17 cellular contexts compared by ENCODE assay signal in the genomic region with DNA sequence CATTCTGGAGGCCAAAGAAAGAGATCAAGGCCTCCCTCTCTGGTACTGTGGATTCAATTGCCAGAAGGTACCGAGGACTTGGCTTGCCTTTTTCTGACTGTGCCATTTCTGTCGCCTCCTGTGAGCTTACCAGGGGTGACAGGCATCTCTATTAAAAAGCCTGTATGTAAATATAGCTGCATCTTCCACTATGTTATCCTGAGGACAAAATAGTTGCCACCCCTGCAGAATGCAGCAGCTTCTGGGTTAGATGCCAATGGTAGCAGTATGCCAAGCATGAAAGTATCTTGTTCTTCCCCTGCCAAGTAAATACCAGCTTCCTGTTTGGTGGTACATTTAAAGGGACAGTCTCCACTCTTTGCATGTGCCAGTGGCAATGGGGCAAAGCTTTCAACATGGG. TPM values are rescaled to one million over a fixed set of nuclear protein-coding genes. Genes with fewer than 3 reads are reported as not detected.
A peak's percentile ranks its signal among the peaks of the same experiment; 100 is the strongest.
DNase-seq lines count a peak whose midpoint lies in the region; ATAC-seq and TF ChIP-seq lines count a peak whose summit lies in the region.
"Had no signal": no experiment of that assay in that cellular context is flagged by ENCODE, and none has a peak within 500 bp of the region (broad histone marks: within the 10 kb centered on the region; RNA-seq: fewer than 3 reads in every experiment).

No MANE protein-coding gene starts in this region.

- H3K27ac ChIP-seq in right atrium auricular region (peak overlapping the region in 1 of 2 donors; percentile 14), heart right ventricle (peak overlapping the region in 1 of 10 donors; percentile 12), body of pancreas (no peak overlapping the region)
- H3K27ac ChIP-seq: 22Rv1; BLaER1 treated with 17β-estradiol and CSF1 and Interleukin-3, amounts not matched to agents 10 nM and 100 nM; HL-60 had no signal

- no peaks in the 10 kb centered on the region for H3K27me3 ChIP-seq in right atrium auricular region
- no peaks in the 10 kb centered on the region for H3K27me3 ChIP-seq in heart right ventricle
- no peaks in the 10 kb centered on the region for H3K27me3 ChIP-seq in body of pancreas

- H3K4me1 ChIP-seq in right atrium auricular region (no peaks in the 10 kb centered on the region), heart right ventricle (no peaks in the 10 kb centered on the region), body of pancreas (no peaks in the 10 kb centered on the region)

- H3K36me3 ChIP-seq in right atrium auricular region (no peaks in the 10 kb centered on the region), heart right ventricle (no peaks in the 10 kb centered on the region), body of pancreas (replicated peaks in 1 of 2; ENCODE audit: insufficient read depth in 1 of 2, low read depth in 2 of 2) (no peaks in the 10 kb centered on the region)
- H3K36me3 ChIP-seq: BLaER1 treated with 17β-estradiol and CSF1 and Interleukin-3, amounts not matched to agents 10 nM and 100 nM had no signal

- no peaks in the 10 kb centered on the region for H3K9me3 ChIP-seq in right atrium auricular region
- no peaks in the 10 kb centered on the region for H3K9me3 ChIP-seq in heart right ventricle
- H3K9me3 ChIP-seq in body of pancreas, result no peaks in the 10 kb centered on the region

- TF ChIP-seq CTCF in right atrium auricular region (IDR thresholded peaks at IDR 0.05), result no peak
- TF ChIP-seq CTCF in heart right ventricle (IDR thresholded peaks at IDR 0.05), result no peak
- TF ChIP-seq CTCF in body of pancreas (IDR thresholded peaks at IDR 0.05), result no peak

- DNase-seq in Right ventricle myocardium inferior (ENCODE audit: missing footprints) (no peak), right atrium auricular region (ENCODE audit: low spot score) (no peak), heart right ventricle (peak in 1 of 2 donors; percentile 22), inferior parietal cortex (ENCODE audit: extremely low spot score) (peak; percentile 12), NCI-H82 (lab: John Stamatoyannopoulos, UW) (no peak), body of pancreas (no peak), NCI-H1930 (lab: John Stamatoyannopoulos, UW) (no peak)
- DNase-seq: AML-193; CD4-positive, CD25-positive, alpha-beta regulatory T cell; DMS 273 treated with DMSO at 0.1 percent for 48 hours; H7 had no signal

- ATAC-seq in Right ventricle myocardium inferior (peak; percentile 93), heart right ventricle (peak; percentile 76 to 99 (median 90)), body of pancreas (no peak)
- ATAC-seq: GM12878, GM23338 had no signal

- H3K4me3 ChIP-seq in right atrium auricular region (no peak overlapping the region), heart right ventricle (no peak overlapping the region), body of pancreas (no peak overlapping the region)
- H3K4me3 ChIP-seq: BLaER1 treated with 17β-estradiol and CSF1 and Interleukin-3, amounts not matched to agents 10 nM and 100 nM; GM12878; GM23338 had no signal

- WGBS in heart right ventricle, 2 donors, result 49 to 61% methylated on average over 2 of the region's 2 CpGs
- 78 to 80% methylated on average over 2 of the region's 2 CpGs for WGBS in body of pancreas, 2 donors

- TF ChIP-seq POLR2A in body of pancreas (IDR thresholded peaks at IDR 0.05), result no peak

- intact Hi-C loops in Right ventricle myocardium inferior (cut with DNase I), result no loop called here
- intact Hi-C loops in heart right ventricle (cut with DNase I), result no loop called here
- intact Hi-C loops in body of pancreas (cut with DNase I), result no loop called here

RNA-seq across cellular contexts. Expression of a gene that starts 10.7 kb away (rescaled TPM):
- not detected for total RNA-seq in Right ventricle myocardium inferior
- under 1 TPM in 1 of 2 donors, not detected in 1; 0.15 TPM for total RNA-seq in right atrium auricular region
- total RNA-seq in heart right ventricle, result not detected
- not detected for polyA plus RNA-seq in heart right ventricle
- total RNA-seq in body of pancreas, result under 1 TPM in 1 of 2 donors, not detected in 1; 0.26 TPM
- total RNA-seq: CD4-positive, CD25-positive, alpha-beta regulatory T cell; Daoy; GM23338 had no signal
- polyA plus RNA-seq: CD4-positive, CD25-positive, alpha-beta regulatory T cell; GM23338 had no signal
